In the genomic region with DNA sequence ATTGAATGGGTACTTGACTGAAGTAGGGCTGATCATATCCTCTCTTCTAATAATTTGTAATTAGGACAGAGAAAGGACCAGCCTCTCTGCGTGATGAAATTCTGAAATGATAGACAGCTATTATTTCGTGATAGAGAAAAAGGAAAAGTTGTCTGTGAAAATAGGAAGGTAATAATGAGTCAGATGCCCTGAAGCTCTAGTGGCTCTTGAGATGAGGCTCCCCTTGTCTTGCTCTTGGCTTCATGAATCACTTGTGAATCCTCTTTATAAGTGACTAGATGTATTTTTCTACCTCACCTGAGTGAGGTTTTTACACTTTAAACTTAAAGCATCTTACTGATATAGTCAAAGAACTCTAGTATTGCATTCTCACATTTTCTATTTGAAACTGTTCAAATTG, we compare ENCODE assay signal across 17 cellular contexts.
"Had no signal": no experiment of that assay in that cellular context is flagged by ENCODE, and none has a peak within 500 bp of the region (broad histone marks: within the 10 kb centered on the region; RNA-seq: fewer than 3 reads in every experiment).

No MANE protein-coding gene starts in this region.

- H3K36me3 ChIP-seq: adrenal gland, left ventricle myocardium inferior, spleen, suprapubic skin, upper lobe of left lung had no signal

- H3K27ac Mint-ChIP-seq: nephron progenitor cell had no signal

- H3K9me3 Mint-ChIP-seq: nephron progenitor cell had no signal

- H3K9me3 ChIP-seq: adrenal gland, left ventricle myocardium inferior, psoas muscle, spleen, suprapubic skin, upper lobe of left lung had no signal

- H3K4me1 ChIP-seq: adrenal gland, left ventricle myocardium inferior, psoas muscle, spleen, suprapubic skin, upper lobe of left lung had no signal

- H3K4me3 ChIP-seq: adrenal gland, coronary artery, left ventricle myocardium inferior, psoas muscle, spleen, suprapubic skin, upper lobe of left lung had no signal

- H3K4me3 Mint-ChIP-seq: nephron progenitor cell had no signal

- DNase-seq: activated CD4-positive, alpha-beta T cell treated with anti-CD3 and anti-CD28 coated beads for 48 hours; activated CD8-positive, alpha-beta memory T cell treated with anti-CD3 and anti-CD28 coated beads for 24 hours; activated naive CD4-positive, alpha-beta T cell treated with anti-CD3 and anti-CD28 coated beads, Interleukin-2, amount 50 U/mL, for 16 hours; adrenal gland; central memory CD4-positive, alpha-beta T cell; effector CD8-positive, alpha-beta T cell; left ventricle myocardium inferior; mesenchymal stem cell; nephron progenitor cell; psoas muscle; spleen; stimulated activated CD4-positive, alpha-beta T cell treated with anti-CD3 and anti-CD28 coated beads, Interleukin-2, amount 100 ng/mL, for 24 hours; stimulated activated naive CD4-positive, alpha-beta T cell; upper lobe of left lung had no signal

- H3K27me3 ChIP-seq: adrenal gland, spleen, suprapubic skin, upper lobe of left lung had no signal

- ATAC-seq: psoas muscle, sciatic nerve had no signal

- H3K27ac ChIP-seq: adrenal gland, coronary artery, left ventricle myocardium inferior, psoas muscle, spleen, suprapubic skin, upper lobe of left lung had no signal
